ENCODE assay signal across 20 cellular contexts in genomic region chr2:176446718-176447414, GRCh38.
DNase-seq lines count a peak whose midpoint lies in the region; ATAC-seq and TF ChIP-seq lines count a peak whose summit lies in the region.
"Had no signal": no experiment of that assay in that cellular context is flagged by ENCODE, and none has a peak within 500 bp of the region (broad histone marks: within the 10 kb centered on the region; RNA-seq: fewer than 3 reads in every experiment).

No MANE protein-coding gene starts in this region.

- H3K36me3 ChIP-seq in HEK293 (ENCODE audit: control insufficient read depth in 2 of 2, insufficient read depth in 1 of 2, low read length in 2 of 2), result no peaks in the 10 kb centered on the region
- H3K36me3 ChIP-seq: lower lobe of right lung, Peyer's patch, tibial nerve had no signal

- peaks cover 11% of the 10 kb centered on the region; the same call in 1 of the 2 replicates for H3K4me1 ChIP-seq in HEK293 (ENCODE audit: control insufficient read depth, insufficient read depth, low read length)
- H3K4me1 ChIP-seq: lower lobe of right lung, Peyer's patch, tibial nerve had no signal

- no peak for TF ChIP-seq CTCF in HEK293 (tag by site-specific recombination; IDR thresholded peaks at IDR 0.05)

- POLR2A ChIA-PET in HEK293 (lab: Yijun Ruan, JAX), result no interaction called here

- H3K4me3 ChIP-seq in HEK293 (ENCODE audit: low read depth, low read length), result no peak overlapping the region
- H3K4me3 ChIP-seq: lower lobe of right lung, Peyer's patch, psoas muscle, tibial nerve had no signal

- H3K9me3 ChIP-seq in HEK293 (ENCODE audit: control insufficient read depth, insufficient read depth, low read depth, low read length), result no peaks in the 10 kb centered on the region
- H3K9me3 ChIP-seq: lower lobe of right lung, Peyer's patch, psoas muscle, tibial nerve had no signal

- 0 out of 2 replicates have a peak overlapping the region, but pooled peaks have one; percentile 2 for H3K27ac ChIP-seq in HEK293 (ENCODE audit: extremely low read depth, low read depth, low read length)
- H3K27ac ChIP-seq: lower lobe of right lung, Peyer's patch, psoas muscle, tibial nerve had no signal

- no peak for ATAC-seq in GM18870 (IDR thresholded peaks at IDR 0.05; ENCODE audit: unreplicated experiment)
- ATAC-seq: lower lobe of right lung; naive thymus-derived CD8-positive, alpha-beta T cell; psoas muscle had no signal

- DNase-seq in DMS53 (lab: John Stamatoyannopoulos, UW) (peak; percentile 67), RKO (ENCODE audit: low spot score) (peak; percentile 13), lung microvascular endothelial cell (ENCODE audit: low read depth in 2 of 2) (peak; percentile 8 to 53), HUDEP-2 (lab: John Stamatoyannopoulos, UW; ENCODE audit: unreplicated experiment in 76 of 76) (no peak), SK-N-DZ (ENCODE audit: low spot score) (no peak)
- DNase-seq: activated B cell treated with CpG ODN at 0.5 μM for 24 hours; amniotic stem cell; C1 segment of cervical spinal cord; cerebellar nuclear complex; KBM-7; lower lobe of right lung; naive thymus-derived CD8-positive, alpha-beta T cell; NCI-H1436 treated with DMSO at 0.1 percent for 48 hours; NCI-H524; Peyer's patch; psoas muscle; stimulated activated naive CD4-positive, alpha-beta T cell had no signal

- CTCF ChIA-PET in HEK293 (lab: Yijun Ruan, JAX), result interaction anchor here (0.7 to 4.5 kb wide), 7 partner anchors 9 to 314 kb away, joined by 3 to 40 read pairs (median 5); no protein-coding TSS in a partner anchor

TF ChIP-seq in HEK293, 187 proteins besides CTCF, POLR2A, EP300 and RAD21:
- TF ChIP-seq FEZF1 (tag by site-specific recombination; IDR thresholded peaks at IDR 0.05), result peak; percentile 17; the same call in 1 of the 2 replicates
- TF ChIP-seq SCRT2 (tag by site-specific recombination; IDR thresholded peaks at IDR 0.05), result peak; percentile 78
- peak; percentile 71; the same call in 1 of the 2 replicates for TF ChIP-seq ZBTB6 (tag by site-specific recombination; IDR thresholded peaks at IDR 0.05)
- TF ChIP-seq PBX3 (CRISPR knock-in tag; IDR thresholded peaks at IDR 0.05), result no peak
- TF ChIP-seq SCRT1 (tag by site-specific recombination; IDR thresholded peaks at IDR 0.05; ENCODE audit: borderline replicate concordance), result 0 out of 2 replicates have a peak, but pooled peaks have one; percentile 19

Comparison
In these comparisons a context has a peak if more than half of its experiments do, and no peak if none do; other contexts are left out.
1. DNase-seq: peak in DMS53 (single experiment), RKO (single experiment) and lung microvascular endothelial cell (2 of 2); none in HUDEP-2 (0 of 76) and SK-N-DZ (single experiment).